Comparison of ENCODE assay signal across 25 cellular contexts in genomic region chr2:170201262-170201661, GRCh38. TPM values are rescaled to one million over a fixed set of nuclear protein-coding genes. Genes with fewer than 3 reads are reported as not detected.
DNase-seq lines count a peak whose midpoint lies in the region; ATAC-seq and TF ChIP-seq lines count a peak whose summit lies in the region.
"Had no signal": no experiment of that assay in that cellular context is flagged by ENCODE, and none has a peak within 500 bp of the region (broad histone marks: within the 10 kb centered on the region; RNA-seq: fewer than 3 reads in every experiment).

No MANE protein-coding gene starts in this region.

- DNase-seq in DMS53 (lab: John Stamatoyannopoulos, UW), result peak; percentile 44
- DNase-seq in DMS53 treated with DMSO at 0.1 percent for 48 hours (lab: John Stamatoyannopoulos, UW; ENCODE audit: unreplicated experiment), result no peak
- DNase-seq in GM23338 (ENCODE audit: low spot score), result no peak
- peak; percentile 11 for DNase-seq in neural progenitor cell (ENCODE audit: low spot score)
- DNase-seq: 8988T, ACHN, DMS79, EL, GDM1, IMR-90, NCI-H1092 treated with DMSO at 0.1 percent for 48 hours, NCI-H1436 treated with DMSO at 0.1 percent for 48 hours, NCI-H1930, NCI-H2107, NCI-H446 treated with DMSO at 0.1 percent for 48 hours, OCI-M1, Peyer's patch, SIG-M5 had no signal

- H3K27me3 ChIP-seq in GM23338 (ENCODE audit: insufficient read depth), result no peaks in the 10 kb centered on the region
- H3K27me3 ChIP-seq in OCI-LY3 (ENCODE audit: low read depth, low read length), result no peaks in the 10 kb centered on the region
- H3K27me3 ChIP-seq in neural progenitor cell, result no peaks in the 10 kb centered on the region
- H3K27me3 ChIP-seq: Peyer's patch had no signal

- H4K20me1 ChIP-seq in GM23338 (replicated peaks; ENCODE audit: insufficient read depth) (no peaks in the 10 kb centered on the region), OCI-LY3 (ENCODE audit: insufficient read depth, low read length) (no peaks in the 10 kb centered on the region), neural progenitor cell (ENCODE audit: low read depth) (no peaks in the 10 kb centered on the region)

- H2AFZ ChIP-seq in GM23338, result 0 out of 2 replicates have a peak overlapping the region, but pooled peaks have one; percentile 35
- no peak overlapping the region for H2AFZ ChIP-seq in OCI-LY3 (ENCODE audit: low read depth, low read length)
- peak overlapping the region; percentile 77 for H2AFZ ChIP-seq in neural progenitor cell (replicated peaks)

- H3K27me3 Mint-ChIP-seq in GM23338 (ENCODE audit: insufficient read depth, low read depth, poor library complexity) (peaks cover 3% of the 10 kb centered on the region), neural progenitor cell (ENCODE audit: insufficient read depth, low read depth) (peaks cover 3% of the 10 kb centered on the region)

- ATAC-seq in GM23338 (no peak), HG03039 (IDR thresholded peaks at IDR 0.05; ENCODE audit: unreplicated experiment) (no peak), HG02763 (IDR thresholded peaks at IDR 0.05; ENCODE audit: unreplicated experiment) (no peak)

- H3K9me3 ChIP-seq in OCI-LY3 (ENCODE audit: insufficient read depth, low read length), result no peaks in the 10 kb centered on the region
- H3K9me3 ChIP-seq in neural progenitor cell (ENCODE audit: low read depth), result no peaks in the 10 kb centered on the region
- H3K9me3 ChIP-seq: Peyer's patch had no signal

- TF ChIP-seq CTCF in GM23338 (conservative IDR thresholded peaks at IDR 0.05; ENCODE audit: low read depth in 2 of 2) (no peak), OCI-LY3 (IDR thresholded peaks at IDR 0.05; ENCODE audit: low read depth, low read length) (no peak), neural progenitor cell (IDR thresholded peaks at IDR 0.05) (no peak)

- H3K9ac ChIP-seq in OCI-LY3 (ENCODE audit: low read length) (no peak overlapping the region), neural progenitor cell (no peak overlapping the region)

- no peaks in the 10 kb centered on the region for H3K36me3 ChIP-seq in GM23338 (ENCODE audit: insufficient read depth)
- H3K36me3 ChIP-seq in OCI-LY3 (replicated peaks; ENCODE audit: low read depth, low read length), result no peaks in the 10 kb centered on the region
- H3K36me3 ChIP-seq in neural progenitor cell, result no peaks in the 10 kb centered on the region
- H3K36me3 ChIP-seq: Peyer's patch had no signal

- H3K79me2 ChIP-seq in GM23338 (replicated peaks; ENCODE audit: insufficient read depth) (no peaks in the 10 kb centered on the region), OCI-LY3 (ENCODE audit: low read length) (no peaks in the 10 kb centered on the region), neural progenitor cell (ENCODE audit: low read depth) (no peaks in the 10 kb centered on the region)

- H3K27ac Mint-ChIP-seq in GM23338 (no peak overlapping the region), neural progenitor cell (peak overlapping the region; percentile 84)
- H3K27ac Mint-ChIP-seq: T-helper 1 cell treated with Interleukin-12 subunit alpha and Interleukin-12 subunit beta and Interleukin-4 antibody, amounts not matched to agents 30 μg/mL and 1 μg/mL, for 36 hours had no signal

- peaks cover 4% of the 10 kb centered on the region for H3K36me3 Mint-ChIP-seq in GM23338 (ENCODE audit: low read depth)
- no peaks in the 10 kb centered on the region for H3K36me3 Mint-ChIP-seq in neural progenitor cell

- H3K4me1 ChIP-seq in GM23338 (ENCODE audit: insufficient read depth), result peaks cover 7% of the 10 kb centered on the region
- peaks cover 16% of the 10 kb centered on the region for H3K4me1 ChIP-seq in OCI-LY3 (ENCODE audit: low read length)
- no peaks in the 10 kb centered on the region for H3K4me1 ChIP-seq in neural progenitor cell
- H3K4me1 ChIP-seq: Peyer's patch had no signal

- H3K27ac ChIP-seq in GM23338 (ENCODE audit: low read depth) (no peak overlapping the region), OCI-LY3 (ENCODE audit: low read length) (no peak overlapping the region), neural progenitor cell (no peak overlapping the region)
- H3K27ac ChIP-seq: Peyer's patch, SK-N-MC had no signal

- peaks cover 10% of the 10 kb centered on the region for H3K9me2 ChIP-seq in GM23338 (ENCODE audit: insufficient read depth)

- H3K4me3 ChIP-seq in GM23338 (no peak overlapping the region), OCI-LY3 (ENCODE audit: low read length) (no peak overlapping the region), neural progenitor cell (no peak overlapping the region)
- H3K4me3 ChIP-seq: GM12878, Peyer's patch, SK-N-MC had no signal

- H3K9me3 Mint-ChIP-seq in GM23338, result peaks cover 4% of the 10 kb centered on the region; the same call in 2 of the 3 replicates
- no peaks in the 10 kb centered on the region for H3K9me3 Mint-ChIP-seq in neural progenitor cell
- H3K9me3 Mint-ChIP-seq: T-helper 1 cell treated with Interleukin-12 subunit alpha and Interleukin-12 subunit beta and Interleukin-4 antibody, amounts not matched to agents 30 μg/mL and 1 μg/mL, for 36 hours had no signal

- no peak overlapping the region for H3K4me2 ChIP-seq in GM23338
- H3K4me2 ChIP-seq in OCI-LY3 (ENCODE audit: low read length), result peak overlapping the region; percentile 34
- no peak overlapping the region for H3K4me2 ChIP-seq in neural progenitor cell

- H3K4me3 Mint-ChIP-seq in GM23338, result no peak overlapping the region
- peak overlapping the region; percentile 54 for H3K4me3 Mint-ChIP-seq in neural progenitor cell
- H3K4me3 Mint-ChIP-seq: T-helper 1 cell treated with Interleukin-12 subunit alpha and Interleukin-12 subunit beta and Interleukin-4 antibody, amounts not matched to agents 30 μg/mL and 1 μg/mL, for 36 hours had no signal

- H3F3A ChIP-seq in GM23338 (replicated peaks; ENCODE audit: low read depth) (no peaks in the 10 kb centered on the region), neural progenitor cell (ENCODE audit: low read depth) (no peaks in the 10 kb centered on the region)

- peaks cover 11% of the 10 kb centered on the region for H3K4me1 Mint-ChIP-seq in GM23338
- H3K4me1 Mint-ChIP-seq in neural progenitor cell, result peaks cover 54% of the 10 kb centered on the region

TF ChIP-seq in GM23338, 12 proteins besides CTCF, POLR2A, EP300 and RAD21 (continues in another document):
- TF ChIP-seq REST (IDR thresholded peaks at IDR 0.05; ENCODE audit: unreplicated experiment) (no peak), EZH2 (IDR thresholded peaks at IDR 0.05; ENCODE audit: low read depth, unreplicated experiment) (no peak), JUNB (IDR thresholded peaks at IDR 0.05; ENCODE audit: unreplicated experiment) (no peak), EZH2phosphoT487 (IDR thresholded peaks at IDR 0.05; ENCODE audit: unreplicated experiment) (no peak), ETS1 (IDR thresholded peaks at IDR 0.05) (no peak), STAT1 (IDR thresholded peaks at IDR 0.05; ENCODE audit: unreplicated experiment) (no peak), NANOG (IDR thresholded peaks at IDR 0.05; ENCODE audit: borderline replicate concordance) (no peak), POLR2AphosphoS5 (IDR thresholded peaks at IDR 0.05; ENCODE audit: low read depth) (no peak), ZNF114 (CRISPR knock-in tag; IDR thresholded peaks at IDR 0.05) (no peak)

RNA-seq across cellular contexts. Expression of gene MYO3B, which starts 23.3 kb away (rescaled TPM):
- 0.19 and 0.42 TPM in 2 replicates for total RNA-seq in GM23338 (2014; rRNA removed; shearing (Covaris generic))
- polyA plus RNA-seq in GM23338 (2016; fragmentation: Nextera tagmentation; extraction: Ambion mirVana), result 0.10 TPM in 1 of 2 replicates, not detected in the other
- total RNA-seq in neural progenitor cell (ENCODE audit: low replicate concordance), result 16.8 and 27.3 TPM in 2 replicates
- total RNA-seq: IMR-90, Peyer's patch had no signal
- polyA plus RNA-seq: BJ had no signal

Comparison
In these comparisons a context has a peak if more than half of its experiments do, and no peak if none do; other contexts are left out.
1. DNase-seq: peak in DMS53 (single experiment) and neural progenitor cell (single experiment); none in DMS53 treated with DMSO at 0.1 percent for 48 hours (single experiment) and GM23338 (single experiment).
2. RNA of gene MYO3B, which starts 23.3 kb away (total RNA-seq): 16.8 to 27.3 TPM in neural progenitor cell; 0.19 to 0.42 TPM in GM23338; every median in the first group is over 10 times any median in the second.